In genomic region chr5:126443374-126443851, GRCh38 we compare ENCODE assay signal across 10 cellular contexts. TPM values are rescaled to one million over a fixed set of nuclear protein-coding genes. Genes with fewer than 3 reads are reported as not detected.
DNase-seq lines count a peak whose midpoint lies in the region; ATAC-seq and TF ChIP-seq lines count a peak whose summit lies in the region.
"Had no signal": no experiment of that assay in that cellular context is flagged by ENCODE, and none has a peak within 500 bp of the region (broad histone marks: within the 10 kb centered on the region; RNA-seq: fewer than 3 reads in every experiment).

No MANE protein-coding gene starts in this region.

- H3K27me3 ChIP-seq in heart left ventricle (no peaks in the 10 kb centered on the region), PC-9 (ENCODE audit: insufficient read depth, low read depth) (no peaks in the 10 kb centered on the region)

- no peak for TF ChIP-seq CTCF in WTC11 (IDR thresholded peaks at IDR 0.05)
- TF ChIP-seq CTCF in heart left ventricle (IDR thresholded peaks at IDR 0.05): no peak
- no peak for TF ChIP-seq CTCF in PC-9 (conservative IDR thresholded peaks at IDR 0.05)

- H3K36me3 Mint-ChIP-seq in activated naive CD4-positive, alpha-beta T cell treated with anti-CD3 and anti-CD28 coated beads, Interleukin-2, amount 10 ng/mL, durations not matched to agents 7 days and 5 days: peaks cover 19% of the 10 kb centered on the region
- peaks cover 26% of the 10 kb centered on the region for H3K36me3 Mint-ChIP-seq in WTC11

- H3K9me3 Mint-ChIP-seq in activated naive CD4-positive, alpha-beta T cell treated with anti-CD3 and anti-CD28 coated beads, Interleukin-2, amount 10 ng/mL, durations not matched to agents 7 days and 5 days: peaks cover 6% of the 10 kb centered on the region
- H3K9me3 Mint-ChIP-seq in WTC11: peaks cover 13% of the 10 kb centered on the region; the same call in 1 of the 2 replicates

- H2AFZ ChIP-seq in PC-9: no peak overlapping the region

- no peaks in the 10 kb centered on the region for H4K20me1 ChIP-seq in PC-9 (ENCODE audit: insufficient read depth)

- no peaks in the 10 kb centered on the region; the same call in 1 of the 2 replicates for H3F3A ChIP-seq in PC-9 (ENCODE audit: insufficient read depth, low read depth)

- peaks cover 0 to 22% (median 3%) of the 10 kb centered on the region in 9 donors for H3K36me3 ChIP-seq in heart left ventricle
- no peaks in the 10 kb centered on the region for H3K36me3 ChIP-seq in PC-9 (ENCODE audit: low read depth)

- H3K27ac ChIP-seq in temporal lobe (ENCODE audit: low read depth, low read length) (peak overlapping the region; percentile 87), heart left ventricle (no peak overlapping the region), PC-9 (no peak overlapping the region)

- peaks cover 0 to 20% (median 0%) of the 10 kb centered on the region in 12 donors for H3K4me1 ChIP-seq in heart left ventricle
- H3K4me1 ChIP-seq in PC-9 (replicated peaks; ENCODE audit: insufficient read depth): peaks cover 17% of the 10 kb centered on the region

- H3K4me3 ChIP-seq in heart left ventricle: no peak overlapping the region
- no peak overlapping the region for H3K4me3 ChIP-seq in PC-9

- no peak overlapping the region for H3K4me2 ChIP-seq in PC-9

- POLR2A ChIA-PET in WTC11 (lab: Charles Lee) (no interaction called here), PC-9 (lab: Charles Lee; ENCODE audit: unreplicated experiment) (no interaction called here)

- peak; percentile 92 for ATAC-seq in HG02870 (IDR thresholded peaks at IDR 0.05; ENCODE audit: unreplicated experiment)
- ATAC-seq in WTC11: peak; percentile 20; the same call in 1 of the 2 replicates
- ATAC-seq in heart left ventricle: no peak

- no peaks in the 10 kb centered on the region for H3K27me3 Mint-ChIP-seq in activated naive CD4-positive, alpha-beta T cell treated with anti-CD3 and anti-CD28 coated beads, Interleukin-2, amount 10 ng/mL, durations not matched to agents 7 days and 5 days
- no peaks in the 10 kb centered on the region for H3K27me3 Mint-ChIP-seq in WTC11 (ENCODE audit: low read depth)
- H3K27me3 Mint-ChIP-seq: B cell had no signal

- 92 to 100% (median 96%) methylated on average over 2 of the region's 2 CpGs for WGBS in heart left ventricle, 4 donors

- H3K79me2 ChIP-seq in PC-9 (ENCODE audit: low read depth): no peaks in the 10 kb centered on the region

- no peak for TF ChIP-seq POLR2A in heart left ventricle (IDR thresholded peaks at IDR 0.05)

- no peak overlapping the region for H3K4me3 Mint-ChIP-seq in activated naive CD4-positive, alpha-beta T cell treated with anti-CD3 and anti-CD28 coated beads, Interleukin-2, amount 10 ng/mL, durations not matched to agents 7 days and 5 days
- H3K4me3 Mint-ChIP-seq in WTC11: no peak overlapping the region
- H3K4me3 Mint-ChIP-seq: B cell, neural crest cell had no signal

- DNase-seq in activated naive CD4-positive, alpha-beta T cell treated with anti-CD3 and anti-CD28 coated beads, Interleukin-2, amount 10 ng/mL, durations not matched to agents 7 days and 5 days: no peak
- DNase-seq in activated naive CD4-positive, alpha-beta T cell (lab: John Stamatoyannopoulos, UW): no peak
- DNase-seq in WTC11 (ENCODE audit: low spot score): no peak
- DNase-seq in heart left ventricle: no peak
- no peak for DNase-seq in NCI-H2107 (lab: John Stamatoyannopoulos, UW)
- no peak for DNase-seq in PC-9

- CTCF ChIA-PET in activated naive CD4-positive, alpha-beta T cell treated with anti-CD3 and anti-CD28 coated beads, Interleukin-2, amount 10 ng/mL, durations not matched to agents 7 days and 5 days (lab: Charles Lee): interaction anchor here (1.3 kb wide), 1 partner anchor 56 kb away, joined by 5 read pairs; no protein-coding TSS in a partner anchor
- CTCF ChIA-PET in WTC11 (lab: Charles Lee): no interaction called here
- CTCF ChIA-PET in PC-9 (lab: Charles Lee): interaction anchor here (0.6 kb wide), 1 partner anchor 77 kb away, joined by 3 read pairs; no protein-coding TSS in a partner anchor

- no TSS peak for BruUV-seq in PC-9 (replicated peaks; lab: Mats Ljungman, UMichigan)

- intact Hi-C loops in heart left ventricle (cut with DNase I): no loop called here
- intact Hi-C loops in PC-9 (cut with micrococcal nuclease; ENCODE audit: unreplicated experiment): no loop called here

- peak overlapping the region; percentile 80 for H3K27ac Mint-ChIP-seq in activated naive CD4-positive, alpha-beta T cell treated with anti-CD3 and anti-CD28 coated beads, Interleukin-2, amount 10 ng/mL, durations not matched to agents 7 days and 5 days
- H3K27ac Mint-ChIP-seq in WTC11: no peak overlapping the region
- H3K27ac Mint-ChIP-seq: B cell had no signal

- peaks cover 0 to 5% (median 0%) of the 10 kb centered on the region in 12 donors for H3K9me3 ChIP-seq in heart left ventricle
- H3K9me3 ChIP-seq in PC-9 (ENCODE audit: insufficient read depth, low read depth): 0 out of 2 replicates have a peak, but pooled peaks cover 6% of the 10 kb centered on the region

- no peaks in the 10 kb centered on the region for H3K9me2 ChIP-seq in PC-9 (ENCODE audit: insufficient read depth)

- peaks cover 47% of the 10 kb centered on the region for H3K4me1 Mint-ChIP-seq in activated naive CD4-positive, alpha-beta T cell treated with anti-CD3 and anti-CD28 coated beads, Interleukin-2, amount 10 ng/mL, durations not matched to agents 7 days and 5 days
- peaks cover 11% of the 10 kb centered on the region for H3K4me1 Mint-ChIP-seq in WTC11
- H3K4me1 Mint-ChIP-seq: B cell had no signal

TF ChIP-seq in WTC11, 78 proteins besides CTCF, POLR2A, EP300 and RAD21 (continues in another document):
- TF ChIP-seq NFATC4 (CRISPR knock-in tag; IDR thresholded peaks at IDR 0.05) (no peak), CDX4 (CRISPR knock-in tag; IDR thresholded peaks at IDR 0.05; ENCODE audit: borderline replicate concordance) (no peak), ZNF416 (CRISPR knock-in tag; IDR thresholded peaks at IDR 0.05) (no peak), IRF2 (CRISPR knock-in tag; IDR thresholded peaks at IDR 0.05; ENCODE audit: borderline replicate concordance, low read depth) (no peak), STAT6 (CRISPR knock-in tag; conservative IDR thresholded peaks at IDR 0.05; ENCODE audit: low read depth) (no peak), TEAD4 (CRISPR knock-in tag; IDR thresholded peaks at IDR 0.05) (no peak), FOXK1 (CRISPR knock-in tag; IDR thresholded peaks at IDR 0.05) (no peak), E2F4 (CRISPR knock-in tag; IDR thresholded peaks at IDR 0.05; ENCODE audit: borderline replicate concordance, low read depth) (no peak)

RNA-seq across cellular contexts. Expression of gene GRAMD2B, which starts 20.2 kb away (rescaled TPM):
- total RNA-seq in WTC11 (2021) (10.3 to 11.6 TPM (median 10.8 TPM) in 3 replicates), temporal lobe (8.6 TPM), heart left ventricle (10 to 100 TPM; 28.2 to 50.4 (median 37.0) TPM), PC-9 (2021) (10.0 and 11.7 TPM in 2 replicates)
- 10 to 100 TPM in 1 of 2 donors, 1 to 10 TPM in 1; 7.4 to 19.8 TPM for polyA plus RNA-seq in heart left ventricle

Comparison
In these comparisons a context has a peak if more than half of its experiments do, and no peak if none do; other contexts are left out.
1. ATAC-seq: peak in HG02870 (single experiment) and WTC11 (single experiment); none in heart left ventricle (0 of 4).